Comparison of ENCODE assay signal across 2 cellular contexts in genomic region chr17:82097187-82097918, GRCh38.
TF ChIP-seq lines count a peak whose summit lies in the region.

No MANE protein-coding gene starts in this region.

TF ChIP-seq in GM23338, 12 proteins besides CTCF, POLR2A, EP300 and RAD21:
- TF ChIP-seq ZNF331 (CRISPR knock-in tag; IDR thresholded peaks at IDR 0.05; ENCODE audit: low read depth) (no peak), NANOG (IDR thresholded peaks at IDR 0.05; ENCODE audit: borderline replicate concordance) (no peak), ZNF462 (CRISPR knock-in tag; IDR thresholded peaks at IDR 0.05) (no peak), POLR2AphosphoS5 (IDR thresholded peaks at IDR 0.05; ENCODE audit: low read depth) (0 out of 2 replicates have a peak, but pooled peaks have one; percentile 37), ZNF114 (CRISPR knock-in tag; IDR thresholded peaks at IDR 0.05) (no peak)
- TF ChIP-seq, protein P1, sequence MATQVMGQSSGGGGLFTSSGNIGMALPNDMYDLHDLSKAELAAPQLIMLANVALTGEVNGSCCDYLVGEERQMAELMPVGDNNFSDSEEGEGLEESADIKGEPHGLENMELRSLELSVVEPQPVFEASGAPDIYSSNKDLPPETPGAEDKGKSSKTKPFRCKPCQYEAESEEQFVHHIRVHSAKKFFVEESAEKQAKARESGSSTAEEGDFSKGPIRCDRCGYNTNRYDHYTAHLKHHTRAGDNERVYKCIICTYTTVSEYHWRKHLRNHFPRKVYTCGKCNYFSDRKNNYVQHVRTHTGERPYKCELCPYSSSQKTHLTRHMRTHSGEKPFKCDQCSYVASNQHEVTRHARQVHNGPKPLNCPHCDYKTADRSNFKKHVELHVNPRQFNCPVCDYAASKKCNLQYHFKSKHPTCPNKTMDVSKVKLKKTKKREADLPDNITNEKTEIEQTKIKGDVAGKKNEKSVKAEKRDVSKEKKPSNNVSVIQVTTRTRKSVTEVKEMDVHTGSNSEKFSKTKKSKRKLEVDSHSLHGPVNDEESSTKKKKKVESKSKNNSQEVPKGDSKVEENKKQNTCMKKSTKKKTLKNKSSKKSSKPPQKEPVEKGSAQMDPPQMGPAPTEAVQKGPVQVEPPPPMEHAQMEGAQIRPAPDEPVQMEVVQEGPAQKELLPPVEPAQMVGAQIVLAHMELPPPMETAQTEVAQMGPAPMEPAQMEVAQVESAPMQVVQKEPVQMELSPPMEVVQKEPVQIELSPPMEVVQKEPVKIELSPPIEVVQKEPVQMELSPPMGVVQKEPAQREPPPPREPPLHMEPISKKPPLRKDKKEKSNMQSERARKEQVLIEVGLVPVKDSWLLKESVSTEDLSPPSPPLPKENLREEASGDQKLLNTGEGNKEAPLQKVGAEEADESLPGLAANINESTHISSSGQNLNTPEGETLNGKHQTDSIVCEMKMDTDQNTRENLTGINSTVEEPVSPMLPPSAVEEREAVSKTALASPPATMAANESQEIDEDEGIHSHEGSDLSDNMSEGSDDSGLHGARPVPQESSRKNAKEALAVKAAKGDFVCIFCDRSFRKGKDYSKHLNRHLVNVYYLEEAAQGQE (IDR thresholded peaks at IDR 0.05; ENCODE audit: unreplicated experiment): no peak

TF ChIP-seq in K562, 482 proteins besides CTCF, POLR2A, EP300 and RAD21 (continues in another document):
- no peak for TF ChIP-seq NR4A1 (CRISPR knock-in tag; IDR thresholded peaks at IDR 0.05)
- no peak for TF ChIP-seq NR4A1 (tag; IDR thresholded peaks at IDR 0.05)
- no peak for TF ChIP-seq ZNF274 (IDR thresholded peaks at IDR 0.05; ENCODE audit: borderline replicate concordance, low read depth, low read length)
- peak; percentile 93 for TF ChIP-seq HNRNPL (IDR thresholded peaks at IDR 0.05; ENCODE audit: low read depth, low read length)
- peak; percentile 45; the same call in 1 of the 2 replicates for TF ChIP-seq ATF2 (CRISPR knock-in tag; IDR thresholded peaks at IDR 0.05)
- TF ChIP-seq, protein P2, sequence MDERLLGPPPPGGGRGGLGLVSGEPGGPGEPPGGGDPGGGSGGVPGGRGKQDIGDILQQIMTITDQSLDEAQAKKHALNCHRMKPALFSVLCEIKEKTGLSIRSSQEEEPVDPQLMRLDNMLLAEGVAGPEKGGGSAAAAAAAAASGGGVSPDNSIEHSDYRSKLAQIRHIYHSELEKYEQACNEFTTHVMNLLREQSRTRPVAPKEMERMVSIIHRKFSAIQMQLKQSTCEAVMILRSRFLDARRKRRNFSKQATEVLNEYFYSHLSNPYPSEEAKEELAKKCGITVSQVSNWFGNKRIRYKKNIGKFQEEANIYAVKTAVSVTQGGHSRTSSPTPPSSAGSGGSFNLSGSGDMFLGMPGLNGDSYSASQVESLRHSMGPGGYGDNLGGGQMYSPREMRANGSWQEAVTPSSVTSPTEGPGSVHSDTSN (CRISPR knock-in tag; IDR thresholded peaks at IDR 0.05; ENCODE audit: low read depth): no peak
- TF ChIP-seq, protein P2 (tag; conservative IDR thresholded peaks at IDR 0.05; ENCODE audit: low read depth): no peak
- TF ChIP-seq FOXO4 (CRISPR knock-in tag; IDR thresholded peaks at IDR 0.05): no peak
- TF ChIP-seq AFF1 (IDR thresholded peaks at IDR 0.05; ENCODE audit: low read depth in 1 of 2, partially characterized antibody in 2 of 2): no peak
- TF ChIP-seq FOXP1 (CRISPR knock-in tag; IDR thresholded peaks at IDR 0.05): no peak; the same call in 1 of the 2 replicates
- no peak for TF ChIP-seq PPARD (CRISPR knock-in tag; IDR thresholded peaks at IDR 0.05)
- no peak for TF ChIP-seq ESRRA (IDR thresholded peaks at IDR 0.05; ENCODE audit: borderline replicate concordance, low read depth)
- TF ChIP-seq BCL6 (CRISPR knock-in tag; IDR thresholded peaks at IDR 0.05): no peak
- no peak for TF ChIP-seq ZNF212 (CRISPR knock-in tag; IDR thresholded peaks at IDR 0.05)
- no peak for TF ChIP-seq OTX1 (CRISPR knock-in tag; IDR thresholded peaks at IDR 0.05)
- TF ChIP-seq PHB (CRISPR knock-in tag; IDR thresholded peaks at IDR 0.05): no peak
- TF ChIP-seq CREBBP (IDR thresholded peaks at IDR 0.05; ENCODE audit: low read depth, low read length): no peak
- TF ChIP-seq ZNF436 (CRISPR knock-in tag; IDR thresholded peaks at IDR 0.05): no peak
- TF ChIP-seq, protein P3, sequence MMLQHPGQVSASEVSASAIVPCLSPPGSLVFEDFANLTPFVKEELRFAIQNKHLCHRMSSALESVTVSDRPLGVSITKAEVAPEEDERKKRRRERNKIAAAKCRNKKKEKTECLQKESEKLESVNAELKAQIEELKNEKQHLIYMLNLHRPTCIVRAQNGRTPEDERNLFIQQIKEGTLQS (IDR thresholded peaks at IDR 0.05): no peak
- TF ChIP-seq, protein P3 (CRISPR knock-in tag; conservative IDR thresholded peaks at IDR 0.05): no peak
- no peak for TF ChIP-seq ZNF143 (CRISPR knock-in tag; IDR thresholded peaks at IDR 0.05)
- TF ChIP-seq, protein P4, sequence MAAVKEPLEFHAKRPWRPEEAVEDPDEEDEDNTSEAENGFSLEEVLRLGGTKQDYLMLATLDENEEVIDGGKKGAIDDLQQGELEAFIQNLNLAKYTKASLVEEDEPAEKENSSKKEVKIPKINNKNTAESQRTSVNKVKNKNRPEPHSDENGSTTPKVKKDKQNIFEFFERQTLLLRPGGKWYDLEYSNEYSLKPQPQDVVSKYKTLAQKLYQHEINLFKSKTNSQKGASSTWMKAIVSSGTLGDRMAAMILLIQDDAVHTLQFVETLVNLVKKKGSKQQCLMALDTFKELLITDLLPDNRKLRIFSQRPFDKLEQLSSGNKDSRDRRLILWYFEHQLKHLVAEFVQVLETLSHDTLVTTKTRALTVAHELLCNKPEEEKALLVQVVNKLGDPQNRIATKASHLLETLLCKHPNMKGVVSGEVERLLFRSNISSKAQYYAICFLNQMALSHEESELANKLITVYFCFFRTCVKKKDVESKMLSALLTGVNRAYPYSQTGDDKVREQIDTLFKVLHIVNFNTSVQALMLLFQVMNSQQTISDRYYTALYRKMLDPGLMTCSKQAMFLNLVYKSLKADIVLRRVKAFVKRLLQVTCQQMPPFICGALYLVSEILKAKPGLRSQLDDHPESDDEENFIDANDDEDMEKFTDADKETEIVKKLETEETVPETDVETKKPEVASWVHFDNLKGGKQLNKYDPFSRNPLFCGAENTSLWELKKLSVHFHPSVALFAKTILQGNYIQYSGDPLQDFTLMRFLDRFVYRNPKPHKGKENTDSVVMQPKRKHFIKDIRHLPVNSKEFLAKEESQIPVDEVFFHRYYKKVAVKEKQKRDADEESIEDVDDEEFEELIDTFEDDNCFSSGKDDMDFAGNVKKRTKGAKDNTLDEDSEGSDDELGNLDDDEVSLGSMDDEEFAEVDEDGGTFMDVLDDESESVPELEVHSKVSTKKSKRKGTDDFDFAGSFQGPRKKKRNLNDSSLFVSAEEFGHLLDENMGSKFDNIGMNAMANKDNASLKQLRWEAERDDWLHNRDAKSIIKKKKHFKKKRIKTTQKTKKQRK (IDR thresholded peaks at IDR 0.05; ENCODE audit: borderline replicate concordance, low read depth, low read length): no peak
- no peak for TF ChIP-seq MED1 (CRISPR knock-in tag; IDR thresholded peaks at IDR 0.05; ENCODE audit: borderline replicate concordance)
- no peak for TF ChIP-seq PHTF2 (CRISPR knock-in tag; IDR thresholded peaks at IDR 0.05)
- no peak for TF ChIP-seq MAFG (tag; conservative IDR thresholded peaks at IDR 0.05)
- no peak for TF ChIP-seq HDAC8 (tag; IDR thresholded peaks at IDR 0.05)
- no peak for TF ChIP-seq HDGF (IDR thresholded peaks at IDR 0.05)
- TF ChIP-seq NR2C1 (IDR thresholded peaks at IDR 0.05): no peak
- TF ChIP-seq NR2C1 (tag; IDR thresholded peaks at IDR 0.05): no peak
- TF ChIP-seq TCF7L2 (IDR thresholded peaks at IDR 0.05; ENCODE audit: low read depth, low read length): no peak
- TF ChIP-seq ATF7 (IDR thresholded peaks at IDR 0.05): no peak
- no peak for TF ChIP-seq ETV6 (IDR thresholded peaks at IDR 0.05; ENCODE audit: borderline replicate concordance in 1 of 2, low read depth in 2 of 2, low read length in 1 of 2)
- 0 out of 2 replicates have a peak, but pooled peaks have one; percentile 52 for TF ChIP-seq ETV6 (CRISPR knock-in tag; IDR thresholded peaks at IDR 0.05; ENCODE audit: borderline replicate concordance)
- TF ChIP-seq ZNF444 (CRISPR knock-in tag; IDR thresholded peaks at IDR 0.05): peak; percentile 75; the same call in 1 of the 2 replicates
- TF ChIP-seq DNMT1 (IDR thresholded peaks at IDR 0.05): no peak
- TF ChIP-seq HCFC1 (IDR thresholded peaks at IDR 0.05; ENCODE audit: low read depth, low read length): no peak
- TF ChIP-seq, protein P5, sequence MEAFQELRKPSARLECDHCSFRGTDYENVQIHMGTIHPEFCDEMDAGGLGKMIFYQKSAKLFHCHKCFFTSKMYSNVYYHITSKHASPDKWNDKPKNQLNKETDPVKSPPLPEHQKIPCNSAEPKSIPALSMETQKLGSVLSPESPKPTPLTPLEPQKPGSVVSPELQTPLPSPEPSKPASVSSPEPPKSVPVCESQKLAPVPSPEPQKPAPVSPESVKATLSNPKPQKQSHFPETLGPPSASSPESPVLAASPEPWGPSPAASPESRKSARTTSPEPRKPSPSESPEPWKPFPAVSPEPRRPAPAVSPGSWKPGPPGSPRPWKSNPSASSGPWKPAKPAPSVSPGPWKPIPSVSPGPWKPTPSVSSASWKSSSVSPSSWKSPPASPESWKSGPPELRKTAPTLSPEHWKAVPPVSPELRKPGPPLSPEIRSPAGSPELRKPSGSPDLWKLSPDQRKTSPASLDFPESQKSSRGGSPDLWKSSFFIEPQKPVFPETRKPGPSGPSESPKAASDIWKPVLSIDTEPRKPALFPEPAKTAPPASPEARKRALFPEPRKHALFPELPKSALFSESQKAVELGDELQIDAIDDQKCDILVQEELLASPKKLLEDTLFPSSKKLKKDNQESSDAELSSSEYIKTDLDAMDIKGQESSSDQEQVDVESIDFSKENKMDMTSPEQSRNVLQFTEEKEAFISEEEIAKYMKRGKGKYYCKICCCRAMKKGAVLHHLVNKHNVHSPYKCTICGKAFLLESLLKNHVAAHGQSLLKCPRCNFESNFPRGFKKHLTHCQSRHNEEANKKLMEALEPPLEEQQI (IDR thresholded peaks at IDR 0.05): no peak
